ENCODE assay signal across 11 cellular contexts in the genomic region with DNA sequence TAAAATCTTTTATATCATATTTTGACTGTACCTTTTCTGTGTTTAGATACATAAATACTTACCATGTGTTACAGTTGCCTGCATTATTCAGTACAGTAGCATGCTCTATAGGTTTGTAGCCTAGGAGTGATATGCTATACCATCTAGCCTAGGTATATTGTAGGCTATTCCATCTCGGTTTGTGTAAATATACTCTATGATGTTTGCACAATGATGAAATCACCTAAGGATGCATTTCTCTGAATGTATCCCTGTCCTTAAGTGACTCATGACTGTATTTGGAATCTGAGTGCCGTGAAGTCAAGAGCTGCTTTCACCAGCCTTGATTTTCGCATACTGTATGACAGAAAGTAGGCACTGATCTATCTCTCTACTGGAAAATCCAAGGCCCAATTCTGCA.
DNase-seq lines count a peak whose midpoint lies in the region; FAIRE-seq and TF ChIP-seq lines count a peak whose summit lies in the region.
"Had no signal": no experiment of that assay in that cellular context is flagged by ENCODE, and none has a peak within 500 bp of the region (broad histone marks: within the 10 kb centered on the region; RNA-seq: fewer than 3 reads in every experiment).

No MANE protein-coding gene starts in this region.

- peak; percentile 89 for FAIRE-seq in H54 (lab: Jason Lieb, UNC)

- H3K4me3 Mint-ChIP-seq in osteocyte (ENCODE audit: unreplicated experiment), result no peak overlapping the region

- H3K36me3 Mint-ChIP-seq in osteocyte (ENCODE audit: unreplicated experiment), result peaks cover 8% of the 10 kb centered on the region

- H3K27ac Mint-ChIP-seq in osteocyte (ENCODE audit: unreplicated experiment), result peak overlapping the region; percentile 74

- H3K9me3 Mint-ChIP-seq in osteocyte (ENCODE audit: unreplicated experiment), result no peaks in the 10 kb centered on the region

- TF ChIP-seq POLR2A in H54 (IDR thresholded peaks at IDR 0.05; ENCODE audit: low read depth, low read length), result no peak

- no peak overlapping the region for H3K4me3 ChIP-seq in epithelial cell of esophagus (ENCODE audit: low read length)

- peaks cover 51% of the 10 kb centered on the region for H3K4me1 Mint-ChIP-seq in osteocyte (ENCODE audit: unreplicated experiment)

- DNase-seq in H54 (ENCODE audit: insufficient read length, low spot score) (no peak), NCI-H774 (lab: John Stamatoyannopoulos, UW) (peak; percentile 67), epithelial cell of esophagus (ENCODE audit: low read depth) (peak; percentile 91), osteocyte (ENCODE audit: extremely low spot score, unreplicated experiment) (no peak), AG20443 (ENCODE audit: low spot score) (no peak), NCI-H510A treated with DMSO at 0.1 percent for 48 hours (lab: John Stamatoyannopoulos, UW) (no peak)
- DNase-seq in activated effector memory CD4-positive, alpha-beta T cell treated with Interleukin-2 at 50 U/mL for 16 hours, result no peak
- DNase-seq: activated T-cell treated with anti-CD3 and anti-CD28 coated beads, Interleukin-2, amount 50 U/mL, for 48 hours; GF-D8; NCI-H2227 treated with DMSO at 0.1 percent for 48 hours; retina had no signal

- H3K27me3 Mint-ChIP-seq in osteocyte (ENCODE audit: unreplicated experiment), result no peaks in the 10 kb centered on the region

- TF ChIP-seq CTCF in epithelial cell of esophagus (IDR thresholded peaks at IDR 0.05; ENCODE audit: insufficient read depth, low read depth, low read length, missing control alignments) (no peak), osteocyte (IDR thresholded peaks at IDR 0.05) (no peak)

Comparison
In these comparisons a context has a peak if more than half of its experiments do, and no peak if none do; other contexts are left out.
1. DNase-seq: peak in NCI-H774 (single experiment) and epithelial cell of esophagus (single experiment); none in H54 (single experiment), osteocyte (single experiment), AG20443 (single experiment), activated effector memory CD4-positive, alpha-beta T cell treated with Interleukin-2 at 50 U/mL for 16 hours (single experiment) and NCI-H510A treated with DMSO at 0.1 percent for 48 hours (single experiment).